In the genomic region with DNA sequence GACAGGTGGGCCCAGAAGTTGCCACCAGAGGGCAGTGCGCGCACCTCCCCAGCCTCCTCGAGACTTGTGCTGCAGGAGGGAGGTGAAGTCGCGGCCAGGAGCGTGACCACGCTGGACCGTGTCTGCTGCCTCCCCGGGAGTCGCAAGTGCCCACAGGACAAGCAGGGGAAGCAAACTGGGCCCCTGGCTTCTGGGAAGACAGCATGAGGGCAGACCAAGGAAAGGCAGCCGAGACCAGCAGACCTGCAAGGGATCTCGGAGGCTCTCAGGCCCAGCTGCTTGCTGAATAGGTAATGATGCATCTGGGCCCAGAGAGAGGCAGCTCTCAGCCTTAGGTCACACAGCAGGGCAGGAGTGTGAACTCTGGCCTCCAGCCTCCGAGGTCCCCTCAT, we compare ENCODE assay signal across 8 cellular contexts. TPM values are rescaled to one million over a fixed set of nuclear protein-coding genes. Genes with fewer than 3 reads are reported as not detected.
A peak's percentile ranks its signal among the peaks of the same experiment; 100 is the strongest.
DNase-seq lines count a peak whose midpoint lies in the region; ATAC-seq, FAIRE-seq and TF ChIP-seq lines count a peak whose summit lies in the region.

No MANE protein-coding gene starts in this region.

- no peaks in the 10 kb centered on the region for H3K9me2 ChIP-seq in PC-9 (ENCODE audit: insufficient read depth)

- no peaks in the 10 kb centered on the region for H3K27me3 Mint-ChIP-seq in activated T-cell treated with anti-CD3 and anti-CD28 coated beads, Interleukin-2, amount 50 U/mL, for 24 hours
- peaks cover 15% of the 10 kb centered on the region for H3K27me3 Mint-ChIP-seq in nephron (ENCODE audit: low read depth)
- H3K27me3 Mint-ChIP-seq in stimulated activated naive B cell treated with anti-CD40 and anti-IgM and Interleukin-4, amounts not matched to agents 10 μg/mL and 1 μg/mL and 100 μg/mL, for 72 hours = peaks cover 8 to 34% of the 10 kb centered on the region in 2 donors

- CTCF ChIA-PET in PC-9 (lab: Charles Lee) = interaction anchor here (0.5 kb wide), 1 partner anchor 26 kb away, joined by 4 read pairs; no protein-coding TSS in a partner anchor

- BruUV-seq in PC-9 (replicated peaks; lab: Mats Ljungman, UMichigan) = no TSS peak

- no peaks in the 10 kb centered on the region for H4K20me1 ChIP-seq in PC-9 (ENCODE audit: insufficient read depth)

- H3K79me2 ChIP-seq in PC-9 (ENCODE audit: low read depth) = no peaks in the 10 kb centered on the region

- H3K4me1 ChIP-seq in PC-9 (replicated peaks; ENCODE audit: insufficient read depth) (peaks cover 9% of the 10 kb centered on the region; the same call in 1 of the 2 replicates), esophagus squamous epithelium (peaks cover 9 to 34% (median 23%) of the 10 kb centered on the region in 3 donors)

- H3K27me3 ChIP-seq in PC-9 (ENCODE audit: insufficient read depth, low read depth) (no peaks in the 10 kb centered on the region), esophagus squamous epithelium (peaks cover 0 to 6% (median 0%) of the 10 kb centered on the region in 4 donors)

- peak overlapping the region; percentile 71 for H2AFZ ChIP-seq in PC-9

- TF ChIP-seq POLR2A in H54 (IDR thresholded peaks at IDR 0.05; ENCODE audit: low read depth, low read length) (no peak), esophagus squamous epithelium (IDR thresholded peaks at IDR 0.05) (no peak)

- no peak overlapping the region for H3K27ac ChIP-seq in PC-9
- H3K27ac ChIP-seq in esophagus squamous epithelium = peak overlapping the region in 3 of 4 donors; percentile 48 to 61 (median 52)

- POLR2A ChIA-PET in PC-9 (lab: Charles Lee; ENCODE audit: unreplicated experiment) = no interaction called here

- FAIRE-seq in H54 (lab: Jason Lieb, UNC) = no peak

- H3K4me2 ChIP-seq in PC-9 = peak overlapping the region; percentile 69

- ATAC-seq in stimulated activated naive B cell treated with anti-CD40 and anti-IgM and Interleukin-4, amounts not matched to agents 10 μg/mL and 1 μg/mL and 100 μg/mL, for 72 hours (replicated peaks) = peak; percentile 30 to 41
- no peak for ATAC-seq in HG02973 (IDR thresholded peaks at IDR 0.05; ENCODE audit: unreplicated experiment)

- peak overlapping the region; percentile 87 for H3K27ac Mint-ChIP-seq in activated T-cell treated with anti-CD3 and anti-CD28 coated beads, Interleukin-2, amount 50 U/mL, for 24 hours
- H3K27ac Mint-ChIP-seq in nephron = peak overlapping the region in 1 of 3 experiments; percentile 3
- no peak overlapping the region for H3K27ac Mint-ChIP-seq in stimulated activated naive B cell treated with anti-CD40 and anti-IgM and Interleukin-4, amounts not matched to agents 10 μg/mL and 1 μg/mL and 100 μg/mL, for 72 hours

- DNase-seq in AG20443 (ENCODE audit: low spot score) (peak; percentile 93), H54 (ENCODE audit: insufficient read length, low spot score) (peak; percentile 67), PC-9 (peak; percentile 73 to 86), esophagus squamous epithelium (lab: John Stamatoyannopoulos, UW) (no peak)
- DNase-seq in activated T-cell treated with anti-CD3 and anti-CD28 coated beads, Interleukin-2, amount 50 U/mL, for 24 hours = peak; percentile 93
- peak; percentile 53 for DNase-seq in stimulated activated naive B cell treated with anti-CD40 and anti-IgM and Interleukin-4, amounts not matched to agents 10 μg/mL and 1 μg/mL and 100 μg/mL, for 72 hours

- H3K9me3 ChIP-seq in PC-9 (ENCODE audit: insufficient read depth, low read depth) = no peaks in the 10 kb centered on the region
- H3K9me3 ChIP-seq in esophagus squamous epithelium = peaks cover 0 to under 1% (median 0%) of the 10 kb centered on the region in 3 donors

- WGBS in esophagus squamous epithelium, 2 donors = 19 to 23% methylated on average over 3 to 9 of the region's 13 CpGs

- no peaks in the 10 kb centered on the region for H3K36me3 ChIP-seq in PC-9 (ENCODE audit: low read depth)
- H3K36me3 ChIP-seq in esophagus squamous epithelium = no peaks in the 10 kb centered on the region

- intact Hi-C loops in PC-9 (cut with micrococcal nuclease; ENCODE audit: unreplicated experiment) = loop anchor here (1.0 to 2.0 kb wide), 4 partner anchors 32 to 291 kb away; no protein-coding TSS in a partner anchor
- intact Hi-C loops in esophagus squamous epithelium (cut with DNase I) = loop anchor here (2.0 kb wide), 1 partner anchor 32 kb away; no protein-coding TSS in a partner anchor

- peak overlapping the region; percentile 75 for H3K4me3 Mint-ChIP-seq in activated T-cell treated with anti-CD3 and anti-CD28 coated beads, Interleukin-2, amount 50 U/mL, for 24 hours
- no peak overlapping the region for H3K4me3 Mint-ChIP-seq in nephron
- peak overlapping the region; percentile 15 to 37 for H3K4me3 Mint-ChIP-seq in stimulated activated naive B cell treated with anti-CD40 and anti-IgM and Interleukin-4, amounts not matched to agents 10 μg/mL and 1 μg/mL and 100 μg/mL, for 72 hours

- no peaks in the 10 kb centered on the region for H3K36me3 Mint-ChIP-seq in activated T-cell treated with anti-CD3 and anti-CD28 coated beads, Interleukin-2, amount 50 U/mL, for 24 hours (ENCODE audit: low read depth)
- H3K36me3 Mint-ChIP-seq in nephron (ENCODE audit: low read depth) = no peaks in the 10 kb centered on the region
- no peaks in the 10 kb centered on the region for H3K36me3 Mint-ChIP-seq in stimulated activated naive B cell treated with anti-CD40 and anti-IgM and Interleukin-4, amounts not matched to agents 10 μg/mL and 1 μg/mL and 100 μg/mL, for 72 hours

- peak overlapping the region; percentile 12; the same call in 1 of the 2 replicates for H3K4me3 ChIP-seq in PC-9
- H3K4me3 ChIP-seq in esophagus squamous epithelium = peak overlapping the region in 2 of 4 donors; percentile 16 to 45

- H3F3A ChIP-seq in PC-9 (ENCODE audit: insufficient read depth, low read depth) = no peaks in the 10 kb centered on the region

- TF ChIP-seq CTCF in PC-9 (conservative IDR thresholded peaks at IDR 0.05) (peak; percentile 96), esophagus squamous epithelium (IDR thresholded peaks at IDR 0.05) (peak; percentile 79 to 95 (median 88)), nephron (IDR thresholded peaks at IDR 0.05; ENCODE audit: unreplicated experiment in 3 of 3) (peak; percentile 85 to 91 (median 88))

- H3K4me1 Mint-ChIP-seq in activated T-cell treated with anti-CD3 and anti-CD28 coated beads, Interleukin-2, amount 50 U/mL, for 24 hours (ENCODE audit: low read depth) = peaks cover 94% of the 10 kb centered on the region
- peaks cover 12% of the 10 kb centered on the region for H3K4me1 Mint-ChIP-seq in nephron
- peaks cover 30 to 45% of the 10 kb centered on the region in 2 donors for H3K4me1 Mint-ChIP-seq in stimulated activated naive B cell treated with anti-CD40 and anti-IgM and Interleukin-4, amounts not matched to agents 10 μg/mL and 1 μg/mL and 100 μg/mL, for 72 hours

- H3K9me3 Mint-ChIP-seq in activated T-cell treated with anti-CD3 and anti-CD28 coated beads, Interleukin-2, amount 50 U/mL, for 24 hours = no peaks in the 10 kb centered on the region
- no peaks in the 10 kb centered on the region for H3K9me3 Mint-ChIP-seq in nephron
- H3K9me3 Mint-ChIP-seq in stimulated activated naive B cell treated with anti-CD40 and anti-IgM and Interleukin-4, amounts not matched to agents 10 μg/mL and 1 μg/mL and 100 μg/mL, for 72 hours = no peaks in the 10 kb centered on the region

RNA-seq across cellular contexts. Expression of gene IL2RB, which starts 17.0 kb away (rescaled TPM):
- total RNA-seq in PC-9 (2021) (0.46 and 1.0 TPM in 2 replicates), esophagus squamous epithelium (1 to 10 TPM; 1.6 to 6.5 (median 2.3) TPM)

RNA-seq across cellular contexts. Expression of gene C1QTNF6, which starts 21.4 kb away (rescaled TPM):
- total RNA-seq in PC-9 (2021) (72.2 and 85.9 TPM in 2 replicates), esophagus squamous epithelium (1 to 10 TPM; 1.1 to 1.7 (median 1.4) TPM)

RNA-seq across cellular contexts. Expression of gene SSTR3, which starts 45.6 kb away (rescaled TPM):
- not detected in 2 replicates for total RNA-seq in PC-9 (2021)
- not detected for total RNA-seq in esophagus squamous epithelium

RNA-seq across cellular contexts. Expression of gene TMPRSS6, which starts 57.2 kb away (rescaled TPM):
- 0.79 and 0.88 TPM in 2 replicates for total RNA-seq in PC-9 (2021)
- total RNA-seq in esophagus squamous epithelium = under 1 TPM in 2 of 4 donors, not detected in 2; under 0.01 to 0.09 TPM

Comparison
In these comparisons a context has a peak if more than half of its experiments do, and no peak if none do; other contexts are left out.
1. H3K4me3 Mint-ChIP-seq: peak in activated T-cell treated with anti-CD3 and anti-CD28 coated beads, Interleukin-2, amount 50 U/mL, for 24 hours (single experiment) and stimulated activated naive B cell treated with anti-CD40 and anti-IgM and Interleukin-4, amounts not matched to agents 10 μg/mL and 1 μg/mL and 100 μg/mL, for 72 hours (2 of 2); none in nephron (0 of 3).
2. RNA of gene C1QTNF6, which starts 21.4 kb away (total RNA-seq): 72.2 to 85.9 TPM in PC-9; 1.1 to 1.7 TPM in esophagus squamous epithelium; every median in the first group is over 10 times any median in the second.
3. Peak in every context shown above with its lines, with median percentiles within 50 percentile points of each other: CTCF ChIP-seq.